ENCODE assay signal across 25 cellular contexts in genomic region chr4:35163189-35163588, GRCh38.
"Had no signal": no experiment of that assay in that cellular context is flagged by ENCODE, and none has a peak within 500 bp of the region (broad histone marks: within the 10 kb centered on the region; RNA-seq: fewer than 3 reads in every experiment).

No MANE protein-coding gene starts in this region.

- H3K9me3 ChIP-seq: esophagus squamous epithelium, left lung, pancreas, right atrium auricular region, stomach, thyroid gland, vagina had no signal

- DNase-seq: cortex of kidney; effector memory CD8-positive, alpha-beta T cell; erythroblast; esophagus squamous epithelium; foreskin melanocyte; hypothalamus; kidney; left cardiac atrium; left lung; naive thymus-derived CD8-positive, alpha-beta T cell; nephron progenitor cell; occipital lobe; pancreas; stimulated activated CD4-positive, alpha-beta T cell treated with anti-CD3 and anti-CD28 coated beads, Interleukin-2, amount 100 ng/mL, for 24 hours; stimulated activated CD4-positive, alpha-beta T cell treated with anti-CD3 and anti-CD28 coated beads, Interleukin-4, amount 100 ng/mL, for 24 hours; stimulated activated naive CD4-positive, alpha-beta T cell treated with Interleukin-2 at 50 U/mL for 16 hours; stomach; thyroid gland; trophoblast cell had no signal

- H3K4me3 ChIP-seq: esophagus squamous epithelium, left lung, pancreas, right atrium auricular region, smooth muscle cell, stomach, thyroid gland, vagina had no signal

- ATAC-seq: effector memory CD8-positive, alpha-beta T cell; left cardiac atrium; left lung; naive thymus-derived CD8-positive, alpha-beta T cell; pancreas; sciatic nerve; stimulated activated effector memory CD8-positive, alpha-beta T cell treated with anti-CD3 and anti-CD28 coated beads, Interleukin-12 subunit alpha, Interleukin-12 subunit beta, amount 100 ng/mL, for 72 hours had no signal

- H3K27me3 ChIP-seq: esophagus squamous epithelium, left lung, pancreas, right atrium auricular region, stomach, thyroid gland, vagina had no signal

- H3K27ac ChIP-seq: esophagus squamous epithelium, left lung, pancreas, right atrium auricular region, stomach, thyroid gland, vagina had no signal

- H3K36me3 ChIP-seq: esophagus squamous epithelium, left lung, pancreas, right atrium auricular region, stomach, thyroid gland, vagina had no signal

- H3K4me1 ChIP-seq: esophagus squamous epithelium, left lung, pancreas, right atrium auricular region, stomach, thyroid gland, vagina had no signal

- FAIRE-seq: endometrium, kidney, pancreas had no signal

- H3K4me2 ChIP-seq: smooth muscle cell had no signal
